In genomic region chr17:42315402-42316156, GRCh38 we compare ENCODE assay signal across 11 cellular contexts. TPM values are rescaled to one million over a fixed set of nuclear protein-coding genes. Genes with fewer than 3 reads are reported as not detected.
DNase-seq lines count a peak whose midpoint lies in the region; FAIRE-seq lines count a peak whose summit lies in the region.
"Had no signal": no experiment of that assay in that cellular context is flagged by ENCODE, and none has a peak within 500 bp of the region (broad histone marks: within the 10 kb centered on the region; RNA-seq: fewer than 3 reads in every experiment).

No MANE protein-coding gene starts in this region.

- H3K9me3 Mint-ChIP-seq in activated naive CD4-positive, alpha-beta T cell treated with anti-CD3 and anti-CD28 coated beads for 36 hours, result no peaks in the 10 kb centered on the region
- no peaks in the 10 kb centered on the region for H3K9me3 Mint-ChIP-seq in activated naive CD8-positive, alpha-beta T cell (ENCODE audit: low read depth)

- no peaks in the 10 kb centered on the region for H3K27me3 Mint-ChIP-seq in activated naive CD4-positive, alpha-beta T cell treated with anti-CD3 and anti-CD28 coated beads for 36 hours (ENCODE audit: low read depth)
- H3K27me3 Mint-ChIP-seq in activated naive CD8-positive, alpha-beta T cell, result no peaks in the 10 kb centered on the region

- H3K4me3 Mint-ChIP-seq in activated naive CD4-positive, alpha-beta T cell treated with anti-CD3 and anti-CD28 coated beads for 36 hours, result peak overlapping the region; percentile 8
- peak overlapping the region; percentile 40 for H3K4me3 Mint-ChIP-seq in activated naive CD8-positive, alpha-beta T cell

- H3K36me3 Mint-ChIP-seq in activated naive CD4-positive, alpha-beta T cell treated with anti-CD3 and anti-CD28 coated beads for 36 hours (ENCODE audit: low read depth), result peaks cover 76% of the 10 kb centered on the region
- H3K36me3 Mint-ChIP-seq in activated naive CD8-positive, alpha-beta T cell, result peaks cover 14% of the 10 kb centered on the region

- H3K36me3 ChIP-seq in subcutaneous abdominal adipose tissue (ENCODE audit: control insufficient read depth in 5 of 5, insufficient read depth in 5 of 5, low read length in 5 of 5), result peaks cover 11 to 80% (median 58%) of the 10 kb centered on the region in 5 donors
- peaks cover 17 to 24% of the 10 kb centered on the region in 2 donors for H3K36me3 ChIP-seq in small intestine (ENCODE audit: control insufficient read depth in 2 of 2, insufficient read depth in 2 of 2, low read length in 2 of 2)

- peak overlapping the region; percentile 75 for H3K27ac Mint-ChIP-seq in activated naive CD4-positive, alpha-beta T cell treated with anti-CD3 and anti-CD28 coated beads for 36 hours
- H3K27ac Mint-ChIP-seq in activated naive CD8-positive, alpha-beta T cell, result peak overlapping the region; percentile 82

- H3K27me3 ChIP-seq in subcutaneous abdominal adipose tissue (ENCODE audit: control insufficient read depth in 5 of 5, insufficient read depth in 4 of 5, low read length in 5 of 5) (no peaks in the 10 kb centered on the region), small intestine (ENCODE audit: control insufficient read depth in 2 of 2, insufficient read depth in 2 of 2, low read length in 2 of 2) (no peaks in the 10 kb centered on the region)
- H3K27me3 ChIP-seq: stomach had no signal

- H3K4me1 ChIP-seq in subcutaneous abdominal adipose tissue (ENCODE audit: control insufficient read depth in 5 of 5, insufficient read depth in 5 of 5, low read length in 5 of 5), result peaks cover 6 to 67% (median 35%) of the 10 kb centered on the region in 5 donors
- peaks cover 0 to 10% of the 10 kb centered on the region in 2 donors for H3K4me1 ChIP-seq in small intestine (ENCODE audit: control insufficient read depth in 2 of 2, insufficient read depth in 1 of 2, low read depth in 1 of 2, low read length in 1 of 2)

- H3K9me3 ChIP-seq in subcutaneous abdominal adipose tissue (ENCODE audit: control insufficient read depth in 5 of 5, low read length in 5 of 5) (no peaks in the 10 kb centered on the region), small intestine (ENCODE audit: control insufficient read depth, low read depth) (no peaks in the 10 kb centered on the region)
- H3K9me3 ChIP-seq: stomach had no signal

- H3K4me3 ChIP-seq in subcutaneous abdominal adipose tissue (ENCODE audit: low read depth in 1 of 5, low read length in 5 of 5) (no peak overlapping the region), small intestine (ENCODE audit: low read depth in 1 of 2, low read length in 2 of 2) (no peak overlapping the region)
- H3K4me3 ChIP-seq: stomach had no signal

- H3K27ac ChIP-seq in subcutaneous abdominal adipose tissue (ENCODE audit: low read depth, low read length), result peak overlapping the region; percentile 10
- H3K27ac ChIP-seq in small intestine (ENCODE audit: low read depth in 1 of 2, low read length in 1 of 2), result peak overlapping the region in 1 of 2 donors; percentile 47

- FAIRE-seq in small intestine (lab: Jason Lieb, UNC), result no peak

- H3K4me1 Mint-ChIP-seq in activated naive CD4-positive, alpha-beta T cell treated with anti-CD3 and anti-CD28 coated beads for 36 hours (ENCODE audit: low read depth), result peaks cover 83% of the 10 kb centered on the region
- peaks cover 81% of the 10 kb centered on the region for H3K4me1 Mint-ChIP-seq in activated naive CD8-positive, alpha-beta T cell (ENCODE audit: low read depth)

- in situ Hi-C loops in KBM-7 (cut with MboI; ENCODE audit: low pct_unique_long_range_greater_than_20kb, low sequenced_read_pairs), result loop anchor here (10.0 to 25.0 kb wide), 2 partner anchors 89 to 197 kb away; no protein-coding TSS in a partner anchor

- intact Hi-C loops in activated naive CD4-positive, alpha-beta T cell treated with anti-CD3 and anti-CD28 coated beads for 36 hours (cut with micrococcal nuclease), result no loop called here

- DNase-seq in activated naive CD4-positive, alpha-beta T cell treated with anti-CD3 and anti-CD28 coated beads for 36 hours, result no peak
- DNase-seq in activated naive CD4-positive, alpha-beta T cell treated with Interleukin-2 at 50 U/mL for 16 hours, result no peak
- peak; percentile 63 for DNase-seq in KBM-7
- DNase-seq in activated CD4-positive, CD25-positive, alpha-beta regulatory T cell (lab: John Stamatoyannopoulos, UW), result no peak
- no peak for DNase-seq in small intestine
- no peak for DNase-seq in cerebellar cortex (ENCODE audit: low spot score)
- DNase-seq: NCI-H774, occipital lobe, stomach had no signal

- 75 to 90% (median 88%) methylated on average over 10 of the region's 10 CpGs for WGBS in small intestine, 3 donors

- CTCF ChIA-PET in activated naive CD4-positive, alpha-beta T cell treated with anti-CD3 and anti-CD28 coated beads for 36 hours (lab: Charles Lee), result interaction anchor here (0.6 to 22.2 kb wide), 3 partner anchors 87 to 135 kb away, joined by 4 to 442 read pairs (median 4); partner anchors contain the start of gene KCNH4

- H3K9ac ChIP-seq in subcutaneous abdominal adipose tissue (ENCODE audit: low read length in 5 of 5), result no peak overlapping the region

RNA-seq across cellular contexts. Expression of gene STAT5A, which starts 27.3 kb away (rescaled TPM):
- total RNA-seq in activated naive CD4-positive, alpha-beta T cell treated with anti-CD3 and anti-CD28 coated beads for 36 hours, result 100 to 1,000 TPM; 165 to 174 TPM
- polyA plus RNA-seq in small intestine, result 10 to 100 TPM in 2 of 3 donors, 1 to 10 TPM in 1; 2.7 to 18.3 (median 11.3) TPM

RNA-seq across cellular contexts. Expression of gene STAT5B, which starts 39.4 kb away (rescaled TPM):
- total RNA-seq in activated naive CD4-positive, alpha-beta T cell treated with anti-CD3 and anti-CD28 coated beads for 36 hours, result 100 to 1,000 TPM; 185 to 192 TPM
- 10 to 100 TPM; 13.4 to 22.0 (median 18.1) TPM for polyA plus RNA-seq in small intestine
